In the genomic region with DNA sequence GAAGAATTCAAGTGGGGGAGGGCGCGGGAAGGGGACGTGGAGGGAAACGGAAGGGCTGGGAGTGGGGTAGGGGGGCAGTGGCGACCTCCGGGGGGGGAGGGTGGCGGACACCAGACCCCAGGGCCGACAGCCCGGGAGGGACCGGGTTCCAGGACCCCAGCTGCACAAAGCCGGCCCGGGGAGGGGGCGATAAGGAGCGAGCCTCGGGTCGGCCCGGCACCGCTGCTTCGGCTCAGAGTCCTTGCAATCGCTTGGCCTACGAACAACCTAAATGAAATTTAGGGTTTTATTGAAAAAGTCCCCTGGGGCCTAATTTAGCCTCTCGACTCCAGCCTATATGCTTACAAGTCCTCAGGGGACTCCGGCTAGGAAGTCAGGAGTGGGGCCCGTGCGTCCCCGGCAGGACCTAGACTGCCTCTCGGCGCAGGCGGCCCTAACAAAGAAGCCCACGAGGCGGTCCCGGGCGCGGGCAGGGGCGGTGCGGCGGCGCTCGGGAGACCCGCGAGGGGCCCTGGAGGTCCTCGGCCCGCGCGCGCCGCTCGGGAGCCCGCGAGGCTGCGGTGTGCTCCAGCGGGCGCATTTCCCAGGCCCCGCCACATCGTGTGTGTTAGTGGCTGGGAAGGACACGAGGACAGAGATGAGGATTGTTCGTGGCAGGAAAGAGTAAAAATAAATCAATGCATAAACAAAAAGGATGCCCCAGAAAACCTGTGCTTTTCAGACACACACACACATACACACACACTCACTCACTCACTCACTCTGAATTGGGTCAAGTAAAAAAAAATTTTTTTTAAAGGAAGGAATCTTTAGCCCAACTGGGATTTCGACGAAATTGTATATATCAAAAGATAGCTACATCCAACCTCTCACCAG, we compare ENCODE assay signal across 8 cellular contexts.
DNase-seq lines count a peak whose midpoint lies in the region; ATAC-seq and TF ChIP-seq lines count a peak whose summit lies in the region.

No MANE protein-coding gene starts in this region.

- peak overlapping the region; percentile 43 for H3K4me3 ChIP-seq in astrocyte of the cerebellum (ENCODE audit: low read depth, low read length)
- H3K4me3 ChIP-seq in iPS-18c (ENCODE audit: insufficient read depth, low read depth, low read length) = peak overlapping the region; percentile 30
- peak overlapping the region; percentile 46 for H3K4me3 ChIP-seq in skeletal muscle cell (ENCODE audit: low read depth, low read length)

- TF ChIP-seq POLR2A in erythroblast (IDR thresholded peaks at IDR 0.05; ENCODE audit: low read length) = no peak

- peak; percentile 2 for DNase-seq in stimulated activated CD4-positive, alpha-beta T cell treated with anti-CD3 and anti-CD28 coated beads, Interleukin-2, amount 100 ng/mL, for 4 hours (ENCODE audit: low read depth)
- no peak for DNase-seq in stimulated activated CD4-positive, alpha-beta T cell treated with anti-CD3 and anti-CD28 coated beads, Interleukin-1b, Interleukin-23, amount 100 ng/mL, for 48 hours
- no peak for DNase-seq in astrocyte of the cerebellum (ENCODE audit: low read depth)
- no peak for DNase-seq in skeletal muscle cell (ENCODE audit: low read depth)
- no peak for DNase-seq in erythroblast (lab: John Stamatoyannopoulos, UW)

- ATAC-seq in GM19351 (IDR thresholded peaks at IDR 0.05; ENCODE audit: unreplicated experiment) = no peak
- no peak for ATAC-seq in HG02885 (IDR thresholded peaks at IDR 0.05; ENCODE audit: poor library complexity, unreplicated experiment)

- H3K9me3 ChIP-seq in iPS-18c (ENCODE audit: control insufficient read depth, insufficient read depth, low read length) = no peaks in the 10 kb centered on the region

- in situ Hi-C loops in astrocyte of the cerebellum (cut with HindIII; ENCODE audit: low sequenced_read_pairs) = no loop called here

- no peak for TF ChIP-seq CTCF in astrocyte of the cerebellum (IDR thresholded peaks at IDR 0.05; ENCODE audit: low read depth, low read length, missing control alignments)
